Comparison of ENCODE assay signal across 20 cellular contexts in genomic region chr6:30136570-30137286, GRCh38. TPM values are rescaled to one million over a fixed set of nuclear protein-coding genes. Genes with fewer than 3 reads are reported as not detected.
A peak's percentile ranks its signal among the peaks of the same experiment; 100 is the strongest.
DNase-seq lines count a peak whose midpoint lies in the region; ATAC-seq and TF ChIP-seq lines count a peak whose summit lies in the region.
"Had no signal": no experiment of that assay in that cellular context is flagged by ENCODE, and none has a peak within 500 bp of the region (broad histone marks: within the 10 kb centered on the region; RNA-seq: fewer than 3 reads in every experiment).

No MANE protein-coding gene starts in this region.

- no peak overlapping the region for H2AFZ ChIP-seq in Loucy (ENCODE audit: low read length)
- H2AFZ ChIP-seq: parathyroid adenoma had no signal

- no peaks in the 10 kb centered on the region for H3K36me3 ChIP-seq in Loucy (ENCODE audit: insufficient read depth, low read length)
- no peaks in the 10 kb centered on the region for H3K36me3 ChIP-seq in mucosa of rectum (ENCODE audit: control insufficient read depth in 2 of 2, insufficient read depth in 2 of 2, low read length in 2 of 2)
- H3K36me3 ChIP-seq: cardiac muscle cell, thoracic aorta had no signal

- H3K36me3 Mint-ChIP-seq in activated CD8-positive, alpha-beta T cell treated with anti-CD3 and anti-CD28 coated beads for 36 hours (ENCODE audit: low read depth) = no peaks in the 10 kb centered on the region
- H3K36me3 Mint-ChIP-seq in activated CD8-positive, alpha-beta T cell treated with anti-CD3 and anti-CD28 coated beads, Interleukin-2, amount 10 ng/mL, durations not matched to agents 7 days and 5 days (ENCODE audit: low read depth) = no peaks in the 10 kb centered on the region
- H3K36me3 Mint-ChIP-seq: CD14-positive monocyte had no signal

- intact Hi-C loops in activated CD8-positive, alpha-beta T cell treated with anti-CD3 and anti-CD28 coated beads for 36 hours (cut with micrococcal nuclease) = no loop called here

- no peaks in the 10 kb centered on the region for H3K9me2 ChIP-seq in Loucy (replicated peaks; ENCODE audit: low read depth, low read length)

- no peaks in the 10 kb centered on the region for H3K9me3 Mint-ChIP-seq in activated CD8-positive, alpha-beta T cell treated with anti-CD3 and anti-CD28 coated beads for 36 hours
- H3K9me3 Mint-ChIP-seq in activated CD8-positive, alpha-beta T cell treated with anti-CD3 and anti-CD28 coated beads, Interleukin-2, amount 10 ng/mL, durations not matched to agents 7 days and 5 days (ENCODE audit: insufficient read depth) = no peaks in the 10 kb centered on the region
- H3K9me3 Mint-ChIP-seq: dendritic cell treated with granulocyte-macrophage colony-stimulating factor and Interleukin-4, amounts not matched to agents 40 ng/mL and 50 ng/mL, for 4 days; nephron had no signal

- no peaks in the 10 kb centered on the region for H3F3A ChIP-seq in Loucy (ENCODE audit: low read depth)

- no peaks in the 10 kb centered on the region for H3K79me2 ChIP-seq in Loucy (ENCODE audit: insufficient read depth, low read length)
- H3K79me2 ChIP-seq: parathyroid adenoma had no signal

- H3K9ac ChIP-seq in Loucy (ENCODE audit: low read depth, low read length, poor library complexity, severe bottlenecking) (no peak overlapping the region), mucosa of rectum (ENCODE audit: low read depth in 1 of 2, low read length in 2 of 2) (no peak overlapping the region)
- H3K9ac ChIP-seq: parathyroid adenoma had no signal

- no peaks in the 10 kb centered on the region for H3K9me3 ChIP-seq in Loucy (ENCODE audit: insufficient read depth, low read depth, low read length)
- no peaks in the 10 kb centered on the region for H3K9me3 ChIP-seq in mucosa of rectum (ENCODE audit: control insufficient read depth in 2 of 2, low read length in 2 of 2)
- H3K9me3 ChIP-seq: thoracic aorta had no signal

- no peak for ATAC-seq in activated CD8-positive, alpha-beta T cell treated with anti-CD3 and anti-CD28 coated beads for 36 hours
- ATAC-seq in activated CD8-positive, alpha-beta T cell treated with anti-CD3 and anti-CD28 coated beads, Interleukin-2, amount 10 ng/mL, durations not matched to agents 7 days and 5 days = no peak
- ATAC-seq: sciatic nerve had no signal

- H3K4me1 ChIP-seq in Loucy (ENCODE audit: insufficient read depth, low read length, poor library complexity, severe bottlenecking) (peaks cover 23% of the 10 kb centered on the region), mucosa of rectum (ENCODE audit: control insufficient read depth in 2 of 2, insufficient read depth in 2 of 2, low read length in 2 of 2) (peaks cover 14% of the 10 kb centered on the region in 2 donors)
- H3K4me1 ChIP-seq: parathyroid adenoma had no signal

- peak overlapping the region; percentile 35 for H3K4me2 ChIP-seq in Loucy (ENCODE audit: low read depth, low read length, poor library complexity, severe bottlenecking)

- no peak for TF ChIP-seq CTCF in activated CD8-positive, alpha-beta T cell treated with anti-CD3 and anti-CD28 coated beads for 36 hours (IDR thresholded peaks at IDR 0.05)
- TF ChIP-seq CTCF in Loucy (conservative IDR thresholded peaks at IDR 0.05; ENCODE audit: low read length) (no peak), GM10248 (IDR thresholded peaks at IDR 0.05; ENCODE audit: control extremely low read depth, extremely low read depth, low read depth, missing control alignments) (no peak)

- peaks cover 3% of the 10 kb centered on the region for H3K4me1 Mint-ChIP-seq in activated CD8-positive, alpha-beta T cell treated with anti-CD3 and anti-CD28 coated beads for 36 hours (ENCODE audit: low read depth)
- peaks cover 11% of the 10 kb centered on the region for H3K4me1 Mint-ChIP-seq in activated CD8-positive, alpha-beta T cell treated with anti-CD3 and anti-CD28 coated beads, Interleukin-2, amount 10 ng/mL, durations not matched to agents 7 days and 5 days (ENCODE audit: low read depth)
- H3K4me1 Mint-ChIP-seq: CD14-positive monocyte, nephron had no signal

- no peak overlapping the region for H3K4me3 Mint-ChIP-seq in activated CD8-positive, alpha-beta T cell treated with anti-CD3 and anti-CD28 coated beads for 36 hours
- H3K4me3 Mint-ChIP-seq in activated CD8-positive, alpha-beta T cell treated with anti-CD3 and anti-CD28 coated beads, Interleukin-2, amount 10 ng/mL, durations not matched to agents 7 days and 5 days = no peak overlapping the region
- H3K4me3 Mint-ChIP-seq: dendritic cell treated with granulocyte-macrophage colony-stimulating factor and Interleukin-4, amounts not matched to agents 40 ng/mL and 50 ng/mL, for 4 days; nephron had no signal

- POLR2A ChIA-PET in activated CD8-positive, alpha-beta T cell treated with anti-CD3 and anti-CD28 coated beads for 36 hours (lab: Charles Lee) = interaction anchor here (0.5 kb wide), 1 partner anchor 75 kb away, joined by 3 read pairs; no protein-coding TSS in a partner anchor
- POLR2A ChIA-PET in activated CD8-positive, alpha-beta T cell treated with anti-CD3 and anti-CD28 coated beads, Interleukin-2, amount 10 ng/mL, durations not matched to agents 7 days and 5 days (lab: Charles Lee) = no interaction called here
- POLR2A ChIA-PET in GM10248 (lab: Yijun Ruan, JAX) = no interaction called here

- H3K27ac ChIP-seq in mucosa of rectum (ENCODE audit: low read depth in 2 of 2, low read length in 2 of 2) = peak overlapping the region; percentile 54 to 63
- H3K27ac ChIP-seq: cardiac muscle cell, parathyroid adenoma, thoracic aorta had no signal

- H3K27me3 ChIP-seq in Loucy (ENCODE audit: insufficient read depth, low read length, poor library complexity, severe bottlenecking) (no peaks in the 10 kb centered on the region), mucosa of rectum (ENCODE audit: control insufficient read depth in 2 of 2, insufficient read depth in 2 of 2, low read length in 2 of 2) (peaks cover 0 to 5% of the 10 kb centered on the region in 2 donors)

- no peaks in the 10 kb centered on the region for H4K20me1 ChIP-seq in Loucy (ENCODE audit: insufficient read depth, low read length, poor library complexity, severe bottlenecking)

- H3K27ac Mint-ChIP-seq in activated CD8-positive, alpha-beta T cell treated with anti-CD3 and anti-CD28 coated beads for 36 hours = no peak overlapping the region
- no peak overlapping the region for H3K27ac Mint-ChIP-seq in activated CD8-positive, alpha-beta T cell treated with anti-CD3 and anti-CD28 coated beads, Interleukin-2, amount 10 ng/mL, durations not matched to agents 7 days and 5 days
- H3K27ac Mint-ChIP-seq: CD14-positive monocyte; dendritic cell treated with granulocyte-macrophage colony-stimulating factor and Interleukin-4, amounts not matched to agents 40 ng/mL and 50 ng/mL, for 4 days; nephron had no signal

- peak; percentile 16 for DNase-seq in activated CD8-positive, alpha-beta T cell treated with anti-CD3 and anti-CD28 coated beads for 36 hours
- no peak for DNase-seq in activated CD8-positive, alpha-beta T cell treated with anti-CD3 and anti-CD28 coated beads, Interleukin-2, amount 10 ng/mL, durations not matched to agents 7 days and 5 days
- no peak for DNase-seq in superior temporal gyrus (ENCODE audit: extremely low spot score)
- DNase-seq in GM10248 (ENCODE audit: extremely low spot score) = no peak
- DNase-seq: head of caudate nucleus, NCI-H1694, NCI-H69, T1000 had no signal

- no peak overlapping the region for H3K4me3 ChIP-seq in Loucy (ENCODE audit: low read length, poor library complexity, severe bottlenecking)
- H3K4me3 ChIP-seq in mucosa of rectum (ENCODE audit: low read length in 2 of 2) = peak overlapping the region in 1 of 2 donors; percentile 13
- H3K4me3 ChIP-seq: cardiac muscle cell, thoracic aorta had no signal

- H3K27me3 Mint-ChIP-seq in activated CD8-positive, alpha-beta T cell treated with anti-CD3 and anti-CD28 coated beads for 36 hours = peaks cover 49% of the 10 kb centered on the region
- H3K27me3 Mint-ChIP-seq in activated CD8-positive, alpha-beta T cell treated with anti-CD3 and anti-CD28 coated beads, Interleukin-2, amount 10 ng/mL, durations not matched to agents 7 days and 5 days (ENCODE audit: low read depth) = peaks cover 50% of the 10 kb centered on the region

- CTCF ChIA-PET in activated CD8-positive, alpha-beta T cell treated with anti-CD3 and anti-CD28 coated beads for 36 hours (lab: Charles Lee) = interaction anchor here (1.7 to 8.5 kb wide), 2 partner anchors 31 to 483 kb away, joined by 4 to 324 read pairs; no protein-coding TSS in a partner anchor
- CTCF ChIA-PET in activated CD8-positive, alpha-beta T cell treated with anti-CD3 and anti-CD28 coated beads, Interleukin-2, amount 10 ng/mL, durations not matched to agents 7 days and 5 days (lab: Charles Lee) = interaction anchor here (3.8 kb wide), 1 partner anchor 33 kb away, joined by 18 read pairs; no protein-coding TSS in a partner anchor
- CTCF ChIA-PET in GM10248 (lab: Yijun Ruan, JAX) = interaction anchor here (1.3 to 10.1 kb wide), 3 partner anchors 11 to 32 kb away, joined by 3 to 313 read pairs (median 4); no protein-coding TSS in a partner anchor

RNA-seq across cellular contexts. Expression of gene TRIM40, which starts 0.8 kb away (rescaled TPM):
- not detected for total RNA-seq in activated CD8-positive, alpha-beta T cell treated with anti-CD3 and anti-CD28 coated beads for 36 hours
- not detected for total RNA-seq in activated CD8-positive, alpha-beta T cell treated with anti-CD3 and anti-CD28 coated beads, Interleukin-2, amount 10 ng/mL, durations not matched to agents 7 days and 5 days
- total RNA-seq: cardiac muscle cell, endothelial cell of umbilical vein, MCF 10A, mesenteric fat pad, sciatic nerve, thoracic aorta had no signal

RNA-seq across cellular contexts. Expression of gene TRIM31, which starts 23.8 kb away (rescaled TPM):
- not detected for total RNA-seq in activated CD8-positive, alpha-beta T cell treated with anti-CD3 and anti-CD28 coated beads for 36 hours
- not detected for total RNA-seq in activated CD8-positive, alpha-beta T cell treated with anti-CD3 and anti-CD28 coated beads, Interleukin-2, amount 10 ng/mL, durations not matched to agents 7 days and 5 days
- total RNA-seq: cardiac muscle cell, endothelial cell of umbilical vein, MCF 10A, mesenteric fat pad, sciatic nerve had no signal

RNA-seq across cellular contexts. Expression of gene TRIM10, which starts 24.3 kb away (rescaled TPM):
- not detected for total RNA-seq in activated CD8-positive, alpha-beta T cell treated with anti-CD3 and anti-CD28 coated beads for 36 hours
- total RNA-seq in activated CD8-positive, alpha-beta T cell treated with anti-CD3 and anti-CD28 coated beads, Interleukin-2, amount 10 ng/mL, durations not matched to agents 7 days and 5 days = not detected
- total RNA-seq: cardiac muscle cell, endothelial cell of umbilical vein, MCF 10A, mesenteric fat pad, thoracic aorta had no signal

RNA-seq across cellular contexts. Expression of gene TRIM15, which starts 26.6 kb away (rescaled TPM):
- total RNA-seq in activated CD8-positive, alpha-beta T cell treated with anti-CD3 and anti-CD28 coated beads for 36 hours = not detected
- not detected for total RNA-seq in activated CD8-positive, alpha-beta T cell treated with anti-CD3 and anti-CD28 coated beads, Interleukin-2, amount 10 ng/mL, durations not matched to agents 7 days and 5 days
- total RNA-seq: cardiac muscle cell, endothelial cell of umbilical vein, mesenteric fat pad, sciatic nerve, thoracic aorta had no signal
